Comparison of ENCODE assay signal across 8 cellular contexts in genomic region chr12:96985515-96986362, GRCh38.
A peak's percentile ranks its signal among the peaks of the same experiment; 100 is the strongest.
DNase-seq lines count a peak whose midpoint lies in the region; ATAC-seq and TF ChIP-seq lines count a peak whose summit lies in the region.

No MANE protein-coding gene starts in this region.

- peaks cover 23% of the 10 kb centered on the region for H3K27me3 ChIP-seq in AG04450 (ENCODE audit: control insufficient read depth, insufficient read depth, low read length)
- 0 out of 2 replicates have a peak, but pooled peaks cover 2% of the 10 kb centered on the region for H3K27me3 ChIP-seq in PC-3 (ENCODE audit: low read length)
- peaks cover 3% of the 10 kb centered on the region for H3K27me3 ChIP-seq in iPS-15b (ENCODE audit: control insufficient read depth, insufficient read depth, low read length)

- H3K4me1 ChIP-seq in PC-3 (ENCODE audit: insufficient read depth, low read length): peaks cover 15% of the 10 kb centered on the region
- peaks cover 14% of the 10 kb centered on the region for H3K4me1 ChIP-seq in iPS-15b (ENCODE audit: control insufficient read depth, insufficient read depth, low read length)

- H3K4me2 ChIP-seq in PC-3 (ENCODE audit: low read length): peak overlapping the region; percentile 91

- H2AFZ ChIP-seq in PC-3 (ENCODE audit: low read length): peak overlapping the region; percentile 98

- no peaks in the 10 kb centered on the region for H3K79me2 ChIP-seq in PC-3 (ENCODE audit: low read length)

- H3F3A ChIP-seq in PC-3 (ENCODE audit: low read length, unreplicated experiment): no peaks in the 10 kb centered on the region

- TF ChIP-seq CTCF in AG04450 (IDR thresholded peaks at IDR 0.05; ENCODE audit: low read depth, low read length): peak; percentile 55
- peak; percentile 95 for TF ChIP-seq CTCF in PC-3 (conservative IDR thresholded peaks at IDR 0.05; ENCODE audit: low read depth, low read length)

- 0 out of 2 replicates have a peak overlapping the region, but pooled peaks have one; percentile 1 for H3K9ac ChIP-seq in PC-3 (ENCODE audit: low read length)
- peak overlapping the region; percentile 51 for H3K9ac ChIP-seq in iPS-15b (ENCODE audit: low read depth, low read length)

- H3K36me3 ChIP-seq in PC-3 (ENCODE audit: low read depth, low read length) (no peaks in the 10 kb centered on the region), iPS-15b (ENCODE audit: control insufficient read depth, insufficient read depth, low read length) (no peaks in the 10 kb centered on the region)

- POLR2A ChIA-PET in AG04450 (lab: Yijun Ruan, JAX): no interaction called here
- POLR2A ChIA-PET in PC-3 (lab: Charles Lee; ENCODE audit: unreplicated experiment): no interaction called here

- H3K4me3 ChIP-seq in AG04450 (ENCODE audit: low read depth, low read length) (peak overlapping the region; percentile 47), PC-3 (ENCODE audit: low read length) (peak overlapping the region; percentile 68), iPS-15b (ENCODE audit: low read depth, low read length) (peak overlapping the region; percentile 61)

- no peaks in the 10 kb centered on the region for H4K20me1 ChIP-seq in PC-3 (ENCODE audit: low read length)

- no peaks in the 10 kb centered on the region for H3K36me3 Mint-ChIP-seq in activated naive CD4-positive, alpha-beta T cell treated with anti-CD3 and anti-CD28 coated beads, Interleukin-2, amount 50 U/mL, for 72 hours

- H3K9me3 ChIP-seq in AG04450 (ENCODE audit: control insufficient read depth, insufficient read depth, low read length) (no peaks in the 10 kb centered on the region), PC-3 (ENCODE audit: low read length) (no peaks in the 10 kb centered on the region), iPS-15b (ENCODE audit: control insufficient read depth, insufficient read depth, low read length) (no peaks in the 10 kb centered on the region)

- H3K9me2 ChIP-seq in PC-3 (replicated peaks; ENCODE audit: low read length): no peaks in the 10 kb centered on the region

- H3K27ac ChIP-seq in AG04450 (ENCODE audit: low read depth, low read length) (no peak overlapping the region), PC-3 (ENCODE audit: low read length) (no peak overlapping the region)

- DNase-seq in AG04450 (ENCODE audit: low read depth, low spot score): no peak
- peak; percentile 62 for DNase-seq in PC-3
- peak in 1 of 2 donors; percentile 68 for DNase-seq in activated naive CD4-positive, alpha-beta T cell treated with anti-CD3 and anti-CD28 coated beads, Interleukin-2, amount 50 U/mL, for 72 hours (ENCODE audit: low spot score in 2 of 2)
- peak; percentile 3 to 15 for DNase-seq in stimulated activated CD4-positive, alpha-beta T cell treated with anti-CD3 and anti-CD28 coated beads, Interleukin-12 subunit alpha, Interleukin-12 subunit beta, amount 100 ng/mL, for 24 hours (ENCODE audit: low read depth in 2 of 2)
- no peak for DNase-seq in hepatic stellate cell (ENCODE audit: low spot score)

- CTCF ChIA-PET in AG04450 (lab: Charles Lee) (interaction anchor here (0.7 to 3.7 kb wide), 25 partner anchors 8 to 1414 kb away, joined by 3 to 33 read pairs (median 5); no protein-coding TSS in a partner anchor), PC-3 (lab: Charles Lee) (interaction anchor here (0.6 kb wide), 3 partner anchors 71 to 408 kb away, joined by 3 to 4 read pairs (median 3); no protein-coding TSS in a partner anchor)

- H3K27ac Mint-ChIP-seq in activated naive CD4-positive, alpha-beta T cell treated with anti-CD3 and anti-CD28 coated beads, Interleukin-2, amount 50 U/mL, for 72 hours: no peak overlapping the region

- no peaks in the 10 kb centered on the region for H3K9me3 Mint-ChIP-seq in activated naive CD4-positive, alpha-beta T cell treated with anti-CD3 and anti-CD28 coated beads, Interleukin-2, amount 50 U/mL, for 72 hours

- intact Hi-C loops in PC-3 (cut with micrococcal nuclease): loop anchor here (1.0 to 2.0 kb wide), 4 partner anchors 207 to 407 kb away; no protein-coding TSS in a partner anchor

- peak; percentile 83 for ATAC-seq in GM18867 (IDR thresholded peaks at IDR 0.05; ENCODE audit: unreplicated experiment)
- peak; percentile 79 for ATAC-seq in HG03066 (IDR thresholded peaks at IDR 0.05; ENCODE audit: low read depth, unreplicated experiment)
- peak; percentile 87 for ATAC-seq in PC-3
- ATAC-seq in activated naive CD4-positive, alpha-beta T cell treated with anti-CD3 and anti-CD28 coated beads, Interleukin-2, amount 50 U/mL, for 72 hours: peak; percentile 84 to 93

- BruUV-seq in PC-3 (replicated peaks; lab: Mats Ljungman, UMichigan): no TSS peak

Comparison
In these comparisons a context has a peak if more than half of its experiments do, and no peak if none do; other contexts are left out.
1. DNase-seq: peak in PC-3 (single experiment) and stimulated activated CD4-positive, alpha-beta T cell treated with anti-CD3 and anti-CD28 coated beads, Interleukin-12 subunit alpha, Interleukin-12 subunit beta, amount 100 ng/mL, for 24 hours (2 of 2); none in AG04450 (single experiment) and hepatic stellate cell (single experiment).
2. Peak in every context shown above with its lines, with median percentiles within 50 percentile points of each other: H3K4me3 ChIP-seq and ATAC-seq.